Comparison of ENCODE assay signal across 19 cellular contexts in genomic region chrX:68921937-68922456, GRCh38.
A peak's percentile ranks its signal among the peaks of the same experiment; 100 is the strongest.
DNase-seq lines count a peak whose midpoint lies in the region; ATAC-seq, FAIRE-seq and TF ChIP-seq lines count a peak whose summit lies in the region.
"Had no signal": no experiment of that assay in that cellular context is flagged by ENCODE, and none has a peak within 500 bp of the region (broad histone marks: within the 10 kb centered on the region; RNA-seq: fewer than 3 reads in every experiment).

No MANE protein-coding gene starts in this region.

- no peak overlapping the region for H3K4me2 ChIP-seq in HepG2 (ENCODE audit: low read depth, low read length)
- H3K4me2 ChIP-seq in mammary epithelial cell (ENCODE audit: insufficient read depth, low read depth, low read length), result no peak overlapping the region

- CTCF ChIA-PET in HepG2 (lab: Yijun Ruan, JAX; ENCODE audit: low intra/inter-chr PET ratio, low total read pairs), result no interaction called here
- CTCF ChIA-PET in naive thymus-derived CD4-positive, alpha-beta T cell (lab: Charles Lee), result no interaction called here
- CTCF ChIA-PET in mammary epithelial cell (lab: Charles Lee; ENCODE audit: low non-redundant PET), result no interaction called here

- dilution Hi-C loops in mammary epithelial cell (cut with HindIII; ENCODE audit: low sequenced_read_pairs), result no loop called here

- no peaks in the 10 kb centered on the region for H3K79me2 ChIP-seq in HepG2 (ENCODE audit: insufficient read depth, low read length)
- H3K79me2 ChIP-seq in mammary epithelial cell (ENCODE audit: insufficient read depth, low read length), result no peaks in the 10 kb centered on the region

- FAIRE-seq in HepG2 (lab: Jason Lieb, UNC), result no peak
- FAIRE-seq: GM12892 had no signal

- no peak overlapping the region for H3K4me3 ChIP-seq in HepG2 (replicated peaks in 1 of 3; ENCODE audit: insufficient read depth in 1 of 3, low read depth in 2 of 3, low read length in 3 of 3)
- H3K4me3 ChIP-seq in right lobe of liver, result no peak overlapping the region
- no peak overlapping the region for H3K4me3 ChIP-seq in endodermal cell (ENCODE audit: low read length)
- no peak overlapping the region for H3K4me3 ChIP-seq in naive thymus-derived CD4-positive, alpha-beta T cell (ENCODE audit: low read length)
- no peak overlapping the region for H3K4me3 ChIP-seq in mammary epithelial cell (replicated peaks in 1 of 3; ENCODE audit: insufficient read depth in 1 of 3, low read depth in 2 of 3, low read length in 3 of 3)
- no peak overlapping the region for H3K4me3 ChIP-seq in uterus
- H3K4me3 ChIP-seq: Peyer's patch had no signal

- H3K27me3 Mint-ChIP-seq in endodermal cell (ENCODE audit: insufficient read depth), result peaks cover 9% of the 10 kb centered on the region
- peaks cover 0 to 3% (median 0%) of the 10 kb centered on the region in 5 donors for H3K27me3 Mint-ChIP-seq in naive thymus-derived CD4-positive, alpha-beta T cell
- peaks cover 5% of the 10 kb centered on the region for H3K27me3 Mint-ChIP-seq in endothelial cell (ENCODE audit: unreplicated experiment)

- H3K9me3 Mint-ChIP-seq in endodermal cell, result peaks cover 65% of the 10 kb centered on the region
- no peaks in the 10 kb centered on the region for H3K9me3 Mint-ChIP-seq in naive thymus-derived CD4-positive, alpha-beta T cell
- H3K9me3 Mint-ChIP-seq in endothelial cell (ENCODE audit: unreplicated experiment), result no peaks in the 10 kb centered on the region

- H3K9me3 ChIP-seq in HepG2 (ENCODE audit: low read length) (no peaks in the 10 kb centered on the region), right lobe of liver (no peaks in the 10 kb centered on the region), endodermal cell (ENCODE audit: control insufficient read depth, low read length) (no peaks in the 10 kb centered on the region), mammary epithelial cell (replicated peaks; ENCODE audit: insufficient read depth, low read length) (no peaks in the 10 kb centered on the region), uterus (no peaks in the 10 kb centered on the region)
- no peaks in the 10 kb centered on the region for H3K9me3 ChIP-seq in naive thymus-derived CD4-positive, alpha-beta T cell (ENCODE audit: control insufficient read depth in 2 of 3, low read length in 3 of 3)
- H3K9me3 ChIP-seq: Peyer's patch had no signal

- H3K36me3 ChIP-seq in HepG2 (replicated peaks in 1 of 2; ENCODE audit: control insufficient read depth in 1 of 2, insufficient read depth in 2 of 2, low read length in 2 of 2) (no peaks in the 10 kb centered on the region), right lobe of liver (no peaks in the 10 kb centered on the region), endodermal cell (ENCODE audit: control insufficient read depth, insufficient read depth, low read length) (no peaks in the 10 kb centered on the region), mammary epithelial cell (ENCODE audit: insufficient read depth, low read length) (no peaks in the 10 kb centered on the region), uterus (no peaks in the 10 kb centered on the region)
- H3K36me3 ChIP-seq in naive thymus-derived CD4-positive, alpha-beta T cell (ENCODE audit: control insufficient read depth in 2 of 3, insufficient read depth in 3 of 3, low read length in 3 of 3), result no peaks in the 10 kb centered on the region
- H3K36me3 ChIP-seq: Peyer's patch had no signal

- no CpG with 5 or more reads among the region's 7 CpGs for WGBS in HepG2 (ENCODE audit: low lambda C conversion rate)
- WGBS in right lobe of liver (ENCODE audit: insufficient coverage, low coverage, low lambda C conversion rate, missing lambda C conversion rate), result 20% methylated on average over 1 of the region's 7 CpGs
- WGBS in endodermal cell (ENCODE audit: insufficient coverage in 1 of 2, insufficient read length in 1 of 2), 2 experiments, result 92 to 100% methylated on average over 1 to 7 of the region's 7 CpGs
- 81% methylated on average over 7 of the region's 7 CpGs for WGBS in mammary epithelial cell (ENCODE audit: low coverage, missing lambda C conversion rate)

- H2AFZ ChIP-seq in HepG2 (ENCODE audit: low read length) (no peak overlapping the region), mammary epithelial cell (ENCODE audit: low read depth, low read length) (no peak overlapping the region)

- H3K36me3 Mint-ChIP-seq in endodermal cell (ENCODE audit: low read depth) (no peaks in the 10 kb centered on the region), endothelial cell (ENCODE audit: low read depth, unreplicated experiment) (no peaks in the 10 kb centered on the region)
- H3K36me3 Mint-ChIP-seq in naive thymus-derived CD4-positive, alpha-beta T cell, result no peaks in the 10 kb centered on the region
- H3K36me3 Mint-ChIP-seq: IgD-negative memory B cell had no signal

- no peak for DNase-seq in HepG2 (ENCODE audit: low spot score)
- DNase-seq in right lobe of liver, result no peak
- DNase-seq in endodermal cell, result no peak
- DNase-seq in naive thymus-derived CD4-positive, alpha-beta T cell, result no peak
- DNase-seq in endothelial cell (ENCODE audit: low spot score), result no peak
- DNase-seq in NOMO-1 treated with DMSO at 0.1 percent for 48 hours (lab: John Stamatoyannopoulos, UW; ENCODE audit: unreplicated experiment), result no peak
- no peak for DNase-seq in mammary epithelial cell
- DNase-seq in uterus, result no peak
- DNase-seq: C1 segment of cervical spinal cord, DMS79 treated with DMSO at 0.1 percent for 48 hours, GOT3, NCI-H1105 treated with DMSO at 0.1 percent for 48 hours, NCI-H1694 treated with DMSO at 0.1 percent for 48 hours, NCI-H2107, NCI-H2227 treated with DMSO at 0.1 percent for 48 hours, Peyer's patch, SHP77 treated with DMSO at 0.1 percent for 48 hours had no signal

- H3K4me1 Mint-ChIP-seq in endodermal cell (peaks cover 5% of the 10 kb centered on the region), endothelial cell (ENCODE audit: unreplicated experiment) (no peaks in the 10 kb centered on the region)
- H3K4me1 Mint-ChIP-seq in naive thymus-derived CD4-positive, alpha-beta T cell, result no peaks in the 10 kb centered on the region

- TF ChIP-seq CTCF in HepG2 (CRISPR knock-in tag; IDR thresholded peaks at IDR 0.05) (no peak), right lobe of liver (IDR thresholded peaks at IDR 0.05) (no peak), endodermal cell (conservative IDR thresholded peaks at IDR 0.05) (peak; percentile 21), endothelial cell (IDR thresholded peaks at IDR 0.05; ENCODE audit: unreplicated experiment) (no peak), mammary epithelial cell (conservative IDR thresholded peaks at IDR 0.05 in 1 of 2, IDR thresholded peaks at IDR 0.05 in 1 of 2; ENCODE audit: extremely low read depth in 1 of 2, insufficient read depth in 1 of 2, low read depth in 1 of 2, low read length in 2 of 2) (no peak), uterus (IDR thresholded peaks at IDR 0.05) (no peak)

- H3K9ac ChIP-seq in HepG2 (ENCODE audit: insufficient read depth, low read depth, low read length) (no peak overlapping the region), endodermal cell (ENCODE audit: extremely low read depth, low read length, poor library complexity, severe bottlenecking) (no peak overlapping the region), mammary epithelial cell (ENCODE audit: insufficient read depth, low read length) (no peak overlapping the region)

- in situ Hi-C loops in HepG2 (cut with HindIII; ENCODE audit: extremely low pct_ligation_motif_present, low pct_unique_long_range_greater_than_20kb), result no loop called here
- in situ Hi-C loops in mammary epithelial cell (cut with MboI; ENCODE audit: low sequenced_read_pairs in 2 of 2), result no loop called here

- H3K27ac Mint-ChIP-seq in endodermal cell (no peak overlapping the region), endothelial cell (ENCODE audit: unreplicated experiment) (no peak overlapping the region)
- no peak overlapping the region for H3K27ac Mint-ChIP-seq in naive thymus-derived CD4-positive, alpha-beta T cell
- H3K27ac Mint-ChIP-seq: IgD-negative memory B cell had no signal

- H3K4me1 ChIP-seq in HepG2 (ENCODE audit: insufficient read depth, low read length) (no peaks in the 10 kb centered on the region), right lobe of liver (no peaks in the 10 kb centered on the region), endodermal cell (ENCODE audit: control insufficient read depth, insufficient read depth, low read length) (peaks cover 4% of the 10 kb centered on the region), mammary epithelial cell (ENCODE audit: insufficient read depth, low read length) (no peaks in the 10 kb centered on the region), uterus (no peaks in the 10 kb centered on the region)
- H3K4me1 ChIP-seq in naive thymus-derived CD4-positive, alpha-beta T cell (ENCODE audit: control insufficient read depth in 2 of 2, insufficient read depth in 2 of 2, low read length in 2 of 2), result no peaks in the 10 kb centered on the region
- H3K4me1 ChIP-seq: Peyer's patch had no signal

- TF ChIP-seq EP300 in HepG2 (IDR thresholded peaks at IDR 0.05; ENCODE audit: low read depth in 2 of 2, low read length in 2 of 2) (no peak), HepG2 (CRISPR knock-in tag; IDR thresholded peaks at IDR 0.05; ENCODE audit: borderline replicate concordance) (no peak)

- no peak for TF ChIP-seq RAD21 in HepG2 (CRISPR knock-in tag; IDR thresholded peaks at IDR 0.05)

- no peaks in the 10 kb centered on the region for H4K20me1 ChIP-seq in HepG2 (ENCODE audit: insufficient read depth, low read length)
- H4K20me1 ChIP-seq in mammary epithelial cell (ENCODE audit: insufficient read depth, low read length), result no peaks in the 10 kb centered on the region

- POLR2A ChIA-PET in HepG2 (lab: Yijun Ruan, JAX), result no interaction called here
- POLR2A ChIA-PET in naive thymus-derived CD4-positive, alpha-beta T cell (lab: Charles Lee), result no interaction called here

- H3K27me3 ChIP-seq in HepG2 (ENCODE audit: control insufficient read depth in 1 of 2, insufficient read depth in 2 of 2, low read length in 2 of 2), result no peaks in the 10 kb centered on the region; a peak in 1 of 5 replicates
- H3K27me3 ChIP-seq in right lobe of liver, result no peaks in the 10 kb centered on the region
- H3K27me3 ChIP-seq in endodermal cell (ENCODE audit: control insufficient read depth, insufficient read depth, low read length, poor library complexity, severe bottlenecking), result no peaks in the 10 kb centered on the region
- no peaks in the 10 kb centered on the region for H3K27me3 ChIP-seq in naive thymus-derived CD4-positive, alpha-beta T cell (ENCODE audit: control insufficient read depth in 2 of 2, insufficient read depth in 2 of 2, low read length in 2 of 2)
- H3K27me3 ChIP-seq in mammary epithelial cell (ENCODE audit: insufficient read depth, low read length), result no peaks in the 10 kb centered on the region
- no peaks in the 10 kb centered on the region for H3K27me3 ChIP-seq in uterus
- H3K27me3 ChIP-seq: Peyer's patch had no signal

- intact Hi-C loops in HepG2 (cut with micrococcal nuclease; ENCODE audit: unreplicated experiment), result no loop called here
- intact Hi-C loops in right lobe of liver (cut with DNase I), result no loop called here
- intact Hi-C loops in naive thymus-derived CD4-positive, alpha-beta T cell (cut with micrococcal nuclease), result no loop called here
- intact Hi-C loops in mammary epithelial cell (cut with micrococcal nuclease), result no loop called here
- intact Hi-C loops in uterus (cut with DNase I; ENCODE audit: low total_unique reads), result no loop called here

- peak; percentile 58; the same call in 2 of the 3 replicates for ATAC-seq in HepG2
- no peak for ATAC-seq in right lobe of liver
- ATAC-seq in naive thymus-derived CD4-positive, alpha-beta T cell, result peak; percentile 16

- H3K27ac ChIP-seq in HepG2 (ENCODE audit: extremely low read length, insufficient read depth, low read length), result no peak overlapping the region
- no peak overlapping the region for H3K27ac ChIP-seq in right lobe of liver
- no peak overlapping the region for H3K27ac ChIP-seq in endodermal cell (ENCODE audit: low read depth, low read length)
- no peak overlapping the region for H3K27ac ChIP-seq in naive thymus-derived CD4-positive, alpha-beta T cell (ENCODE audit: low read depth, low read length)
- H3K27ac ChIP-seq in mammary epithelial cell (ENCODE audit: insufficient read depth, low read depth, low read length), result no peak overlapping the region
- no peak overlapping the region for H3K27ac ChIP-seq in uterus
- H3K27ac ChIP-seq: Peyer's patch had no signal

- TF ChIP-seq POLR2A in HepG2 (IDR thresholded peaks at IDR 0.05; ENCODE audit: insufficient read depth in 1 of 2, low read depth in 2 of 2, low read length in 2 of 2) (no peak), right lobe of liver (IDR thresholded peaks at IDR 0.05) (no peak), uterus (IDR thresholded peaks at IDR 0.05) (no peak)

- H3K4me3 Mint-ChIP-seq in endodermal cell (no peak overlapping the region), endothelial cell (ENCODE audit: unreplicated experiment) (no peak overlapping the region)
- H3K4me3 Mint-ChIP-seq in naive thymus-derived CD4-positive, alpha-beta T cell, result no peak overlapping the region

- no TSS peak for BruUV-seq in HepG2 (replicated peaks; lab: Mats Ljungman, UMichigan)
- no TSS peak for BruUV-seq in mammary epithelial cell (replicated peaks; lab: Mats Ljungman, UMichigan)

Comparison
In these comparisons a context has a peak if more than half of its experiments do, and no peak if none do; other contexts are left out.
1. ATAC-seq: peak in HepG2 (single experiment) and naive thymus-derived CD4-positive, alpha-beta T cell (single experiment); none in right lobe of liver (0 of 4).